ENCODE assay signal across 1 cellular context in genomic region chr19:19615086-19615485, GRCh38.
TF ChIP-seq lines count a peak whose summit lies in the region.

No MANE protein-coding gene starts in this region.

TF ChIP-seq in SK-N-SH, 30 proteins besides CTCF, POLR2A, EP300 and RAD21 (continued from another document):
- no peak for TF ChIP-seq POLR2AphosphoS5 (IDR thresholded peaks at IDR 0.05; ENCODE audit: low read depth, low read length)
- TF ChIP-seq RXRA (IDR thresholded peaks at IDR 0.05; ENCODE audit: borderline replicate concordance, low read depth) = no peak
- no peak for TF ChIP-seq FOXJ3 (CRISPR knock-in tag; IDR thresholded peaks at IDR 0.05)
TF ChIP-seq in SK-N-SH: peak in this region for 1.
